Comparison of ENCODE assay signal across 11 cellular contexts in the genomic region with DNA sequence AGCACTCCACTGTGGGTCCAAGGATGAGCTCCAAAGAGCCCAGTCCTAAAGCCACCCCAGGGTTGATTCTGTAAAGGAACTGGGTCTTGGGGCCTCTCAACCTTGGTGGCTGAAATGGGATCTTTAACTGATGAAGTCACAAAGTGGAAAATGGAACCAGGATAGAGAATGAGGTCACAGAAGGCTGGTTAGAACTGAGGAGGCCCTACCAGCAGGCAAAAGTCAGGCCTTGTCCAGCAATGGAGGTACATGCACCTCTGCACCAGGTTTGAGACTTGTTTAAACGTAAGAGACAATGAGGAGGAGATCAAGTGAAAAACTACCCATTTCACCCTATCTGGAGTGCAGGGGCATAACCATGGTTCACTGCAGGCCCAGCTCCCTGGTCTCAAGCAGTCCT. TPM values are rescaled to one million over a fixed set of nuclear protein-coding genes. Genes with fewer than 3 reads are reported as not detected.
"Had no signal": no experiment of that assay in that cellular context is flagged by ENCODE, and none has a peak within 500 bp of the region (broad histone marks: within the 10 kb centered on the region; RNA-seq: fewer than 3 reads in every experiment).

A gene with protein sequence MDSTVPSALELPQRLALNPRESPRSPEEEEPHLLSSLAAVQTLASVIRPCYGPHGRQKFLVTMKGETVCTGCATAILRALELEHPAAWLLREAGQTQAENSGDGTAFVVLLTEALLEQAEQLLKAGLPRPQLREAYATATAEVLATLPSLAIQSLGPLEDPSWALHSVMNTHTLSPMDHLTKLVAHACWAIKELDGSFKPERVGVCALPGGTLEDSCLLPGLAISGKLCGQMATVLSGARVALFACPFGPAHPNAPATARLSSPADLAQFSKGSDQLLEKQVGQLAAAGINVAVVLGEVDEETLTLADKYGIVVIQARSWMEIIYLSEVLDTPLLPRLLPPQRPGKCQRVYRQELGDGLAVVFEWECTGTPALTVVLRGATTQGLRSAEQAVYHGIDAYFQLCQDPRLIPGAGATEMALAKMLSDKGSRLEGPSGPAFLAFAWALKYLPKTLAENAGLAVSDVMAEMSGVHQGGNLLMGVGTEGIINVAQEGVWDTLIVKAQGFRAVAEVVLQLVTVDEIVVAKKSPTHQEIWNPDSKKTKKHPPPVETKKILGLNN (minus strand): TSS at position 101 of the 400 bp plus-strand sequence. CDS start 260 bp downstream, outside the sequence.

RNA-seq across cellular contexts. Expression of the gene that starts here (rescaled TPM):
- total RNA-seq: OCI-LY7, PC-3, PC-9, Peyer's patch, Right ventricle myocardium inferior, Right ventricle myocardium superior, RPMI7951, SJCRH30, SJSA1, SK-MEL-5 had no signal
- polyA plus RNA-seq: SK-N-SH had no signal
